ENCODE assay signal across 13 cellular contexts in the genomic region with DNA sequence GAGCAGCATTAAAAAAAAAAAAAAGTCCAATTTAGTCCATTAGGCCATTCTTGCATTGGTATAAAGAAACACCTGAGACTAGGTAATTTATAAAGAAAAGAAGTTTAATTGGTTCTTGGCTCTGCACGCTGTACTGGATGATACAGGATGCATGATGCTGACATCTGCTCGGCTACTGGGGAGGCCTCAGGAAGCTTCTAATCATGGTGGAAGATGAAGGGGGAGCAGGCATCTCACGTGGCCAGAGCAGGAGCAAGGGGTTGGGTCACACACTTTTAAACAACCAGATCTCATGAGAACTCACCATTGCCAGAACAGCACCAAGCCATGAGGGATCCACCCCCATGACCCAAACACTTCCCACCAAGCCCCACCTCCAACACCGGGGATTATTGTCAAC.
A peak's percentile ranks its signal among the peaks of the same experiment; 100 is the strongest.
DNase-seq lines count a peak whose midpoint lies in the region; ATAC-seq and TF ChIP-seq lines count a peak whose summit lies in the region.
"Had no signal": no experiment of that assay in that cellular context is flagged by ENCODE, and none has a peak within 500 bp of the region (broad histone marks: within the 10 kb centered on the region; RNA-seq: fewer than 3 reads in every experiment).

No MANE protein-coding gene starts in this region.

- no peak overlapping the region for H2BK5ac ChIP-seq in IMR-90 (ENCODE audit: low read depth, low read length, poor library complexity, severe bottlenecking)

- DNase-seq in IMR-90 (no peak), hepatocyte (ENCODE audit: low spot score) (no peak), stomach (no peak), GDM1 (lab: John Stamatoyannopoulos, UW) (no peak), KBM-7 (no peak), NCI-H2107 treated with DMSO at 0.1 percent for 48 hours (lab: John Stamatoyannopoulos, UW; ENCODE audit: unreplicated experiment) (no peak), islet precursor cell (no peak)
- DNase-seq: Calu3; CD4-positive, CD25-positive, alpha-beta regulatory T cell; CD8-positive, alpha-beta memory T cell; DMS79 treated with DMSO at 0.1 percent for 48 hours; GM23248; H7 had no signal

- H4K20me1 ChIP-seq in IMR-90 (ENCODE audit: insufficient read depth, low read length): no peaks in the 10 kb centered on the region; the same call in 1 of the 2 replicates
- no peaks in the 10 kb centered on the region for H4K20me1 ChIP-seq in hepatocyte (ENCODE audit: insufficient read depth, poor library complexity, severe bottlenecking)

- H3K14ac ChIP-seq in IMR-90 (replicated peaks; ENCODE audit: low read depth, low read length): 0 out of 2 replicates have a peak overlapping the region, but pooled peaks have one; percentile 23

- WGBS in IMR-90 (ENCODE audit: extremely low coverage in 2 of 2, insufficient read length in 1 of 2), 2 experiments: 83% methylated on average over 1 of the region's 4 CpGs; no CpG with 5 or more reads in 1 of the 2 experiments
- WGBS in hepatocyte (ENCODE audit: low lambda C conversion rate, missing lambda C conversion rate): 92% methylated on average over 4 of the region's 4 CpGs
- WGBS in stomach, 5 donors: 66 to 84% (median 76%) methylated on average over 4 of the region's 4 CpGs

- H2AFZ ChIP-seq in IMR-90 (replicated peaks; ENCODE audit: low read length, poor library complexity) (no peak overlapping the region), hepatocyte (no peak overlapping the region)
- H2AFZ ChIP-seq: GM23248 had no signal

- no peak overlapping the region for H3K27ac ChIP-seq in IMR-90 (ENCODE audit: insufficient read depth, low read length)
- peak overlapping the region; percentile 53 for H3K27ac ChIP-seq in hepatocyte
- H3K27ac ChIP-seq in stomach: peak overlapping the region in 4 of 5 donors; percentile 29 to 68 (median 61)
- H3K27ac ChIP-seq: GM23248 had no signal

- H3K9me2 ChIP-seq in hepatocyte (replicated peaks; ENCODE audit: insufficient read depth): no peaks in the 10 kb centered on the region

- no peak overlapping the region for H3K4me3 ChIP-seq in IMR-90 (ENCODE audit: insufficient read depth, low read depth, low read length)
- H3K4me3 ChIP-seq in hepatocyte: no peak overlapping the region
- no peak overlapping the region for H3K4me3 ChIP-seq in stomach
- H3K4me3 ChIP-seq: GM23248 had no signal

- no peak overlapping the region for H2BK20ac ChIP-seq in IMR-90 (ENCODE audit: low read depth, low read length)

- H3K18ac ChIP-seq in IMR-90 (ENCODE audit: low read depth, low read length): no peak overlapping the region

- H3K4me1 ChIP-seq in IMR-90 (ENCODE audit: control insufficient read depth, insufficient read depth, low read length) (peaks cover 7% of the 10 kb centered on the region), hepatocyte (ENCODE audit: insufficient read depth) (peaks cover 27% of the 10 kb centered on the region), stomach (peaks cover 26 to 48% (median 36%) of the 10 kb centered on the region in 4 donors)

- TF ChIP-seq CTCF in IMR-90 (conservative IDR thresholded peaks at IDR 0.05; ENCODE audit: low read depth, low read length) (no peak), hepatocyte (IDR thresholded peaks at IDR 0.05; ENCODE audit: poor library complexity) (no peak), stomach (IDR thresholded peaks at IDR 0.05) (no peak)

- H2AK9ac ChIP-seq in IMR-90 (replicated peaks; ENCODE audit: low read depth, low read length, poor library complexity): no peak overlapping the region

- TF ChIP-seq EP300 in stomach (IDR thresholded peaks at IDR 0.05): no peak

- H2AK5ac ChIP-seq in IMR-90 (ENCODE audit: low read depth, low read length): no peak overlapping the region

- TF ChIP-seq POLR2A in IMR-90 (IDR thresholded peaks at IDR 0.05; ENCODE audit: low read depth, low read length): no peak
- TF ChIP-seq POLR2A in stomach (IDR thresholded peaks at IDR 0.05): no peak

- no peak overlapping the region for H3K4me2 ChIP-seq in IMR-90 (ENCODE audit: low read depth, low read length)
- H3K4me2 ChIP-seq in hepatocyte: peak overlapping the region; percentile 69

- H3K27me3 ChIP-seq in IMR-90 (ENCODE audit: control insufficient read depth, insufficient read depth, low read length) (no peaks in the 10 kb centered on the region), hepatocyte (no peaks in the 10 kb centered on the region), stomach (no peaks in the 10 kb centered on the region)

- H2BK15ac ChIP-seq in IMR-90 (ENCODE audit: low read depth, low read length): no peak overlapping the region

- H4K91ac ChIP-seq in IMR-90 (ENCODE audit: insufficient read depth, low read depth, low read length): no peak overlapping the region

- 0 out of 4 replicates have a peak, but pooled peaks cover 0 to 3% of the 10 kb centered on the region in 2 experiments for H3K79me1 ChIP-seq in IMR-90 (ENCODE audit: low read depth in 1 of 2, low read length in 2 of 2)

- intact Hi-C loops in IMR-90 (cut with micrococcal nuclease): no loop called here
- intact Hi-C loops in stomach (cut with DNase I; ENCODE audit: low total_unique reads): no loop called here

- H3K36me3 ChIP-seq in IMR-90 (ENCODE audit: control insufficient read depth, insufficient read depth, low read length) (no peaks in the 10 kb centered on the region), hepatocyte (replicated peaks; ENCODE audit: insufficient read depth, low read depth) (no peaks in the 10 kb centered on the region), stomach (no peaks in the 10 kb centered on the region)

- H3K9ac ChIP-seq in IMR-90 (ENCODE audit: low read depth, low read length): no peak overlapping the region
- H3K9ac ChIP-seq: GM23248 had no signal

- no peak overlapping the region for H3K56ac ChIP-seq in IMR-90 (ENCODE audit: extremely low read depth, insufficient read depth, low read length)

- H3K79me2 ChIP-seq in hepatocyte: peaks cover 95% of the 10 kb centered on the region

- H2BK120ac ChIP-seq in IMR-90 (ENCODE audit: low read depth, low read length): no peak overlapping the region

- POLR2A ChIA-PET in IMR-90 (lab: Charles Lee; ENCODE audit: unreplicated experiment): no interaction called here

- in situ Hi-C loops in IMR-90 (cut with MboI; ENCODE audit: low sequenced_read_pairs): no loop called here
- in situ Hi-C loops in KBM-7 (cut with MboI; ENCODE audit: low pct_unique_long_range_greater_than_20kb, low sequenced_read_pairs): no loop called here

- H3K9me3 ChIP-seq in IMR-90 (ENCODE audit: control insufficient read depth, insufficient read depth, low read length) (0 out of 2 replicates have a peak, but pooled peaks cover 2% of the 10 kb centered on the region), hepatocyte (ENCODE audit: low read depth) (no peaks in the 10 kb centered on the region), stomach (no peaks in the 10 kb centered on the region)

- 0 out of 2 replicates have a peak overlapping the region, but pooled peaks have one; percentile 3 for H3K4ac ChIP-seq in IMR-90 (ENCODE audit: low read depth, low read length)

- no peak overlapping the region for H3K23ac ChIP-seq in IMR-90 (ENCODE audit: low read depth, low read length)

- ATAC-seq in IMR-90 (ENCODE audit: low read depth): no peak

- H3K9me1 ChIP-seq in IMR-90 (ENCODE audit: insufficient read depth, low read length): no peaks in the 10 kb centered on the region

- CTCF ChIA-PET in IMR-90 (lab: Yijun Ruan, JAX): no interaction called here

- no peak overlapping the region for H4K8ac ChIP-seq in IMR-90 (ENCODE audit: low read depth in 2 of 2, low read length in 2 of 2)

- no peak for TF ChIP-seq RAD21 in IMR-90 (IDR thresholded peaks at IDR 0.05; ENCODE audit: low read length)

- BruUV-seq in IMR-90 (replicated peaks; lab: Mats Ljungman, UMichigan): no TSS peak

- H4K5ac ChIP-seq in IMR-90 (ENCODE audit: low read depth, low read length): no peak overlapping the region

- dilution Hi-C loops in IMR-90 (cut with HindIII; ENCODE audit: low sequenced_read_pairs, unreplicated experiment): no loop called here

TF ChIP-seq in IMR-90, 13 proteins besides CTCF, POLR2A, EP300 and RAD21:
- no peak for TF ChIP-seq MXI1 (IDR thresholded peaks at IDR 0.05; ENCODE audit: borderline replicate concordance, low read depth, low read length)
- TF ChIP-seq CHD1 (IDR thresholded peaks at IDR 0.05; ENCODE audit: low read depth, low read length): no peak
- TF ChIP-seq, protein P1, sequence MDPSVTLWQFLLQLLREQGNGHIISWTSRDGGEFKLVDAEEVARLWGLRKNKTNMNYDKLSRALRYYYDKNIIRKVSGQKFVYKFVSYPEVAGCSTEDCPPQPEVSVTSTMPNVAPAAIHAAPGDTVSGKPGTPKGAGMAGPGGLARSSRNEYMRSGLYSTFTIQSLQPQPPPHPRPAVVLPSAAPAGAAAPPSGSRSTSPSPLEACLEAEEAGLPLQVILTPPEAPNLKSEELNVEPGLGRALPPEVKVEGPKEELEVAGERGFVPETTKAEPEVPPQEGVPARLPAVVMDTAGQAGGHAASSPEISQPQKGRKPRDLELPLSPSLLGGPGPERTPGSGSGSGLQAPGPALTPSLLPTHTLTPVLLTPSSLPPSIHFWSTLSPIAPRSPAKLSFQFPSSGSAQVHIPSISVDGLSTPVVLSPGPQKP (IDR thresholded peaks at IDR 0.05; ENCODE audit: borderline replicate concordance, low read depth, low read length): no peak
- no peak for TF ChIP-seq BHLHE40 (IDR thresholded peaks at IDR 0.05; ENCODE audit: low read depth, low read length)
- TF ChIP-seq MAFK (IDR thresholded peaks at IDR 0.05; ENCODE audit: low read depth, low read length): no peak
- no peak for TF ChIP-seq SMC3 (IDR thresholded peaks at IDR 0.05; ENCODE audit: low read depth, low read length)
- TF ChIP-seq NFE2L2 (IDR thresholded peaks at IDR 0.05; ENCODE audit: low read depth, low read length): no peak
- TF ChIP-seq RFX5 (IDR thresholded peaks at IDR 0.05; ENCODE audit: low read depth, low read length): no peak
- no peak for TF ChIP-seq CEBPB (IDR thresholded peaks at IDR 0.05; ENCODE audit: low read depth, low read length)
- TF ChIP-seq FOS (IDR thresholded peaks at IDR 0.05; ENCODE audit: low read depth, low read length): no peak
- no peak for TF ChIP-seq MAZ (IDR thresholded peaks at IDR 0.05; ENCODE audit: borderline replicate concordance, low read depth, low read length)
- no peak for TF ChIP-seq RCOR1 (IDR thresholded peaks at IDR 0.05; ENCODE audit: insufficient replicate concordance, low read length)
- TF ChIP-seq, protein P2, sequence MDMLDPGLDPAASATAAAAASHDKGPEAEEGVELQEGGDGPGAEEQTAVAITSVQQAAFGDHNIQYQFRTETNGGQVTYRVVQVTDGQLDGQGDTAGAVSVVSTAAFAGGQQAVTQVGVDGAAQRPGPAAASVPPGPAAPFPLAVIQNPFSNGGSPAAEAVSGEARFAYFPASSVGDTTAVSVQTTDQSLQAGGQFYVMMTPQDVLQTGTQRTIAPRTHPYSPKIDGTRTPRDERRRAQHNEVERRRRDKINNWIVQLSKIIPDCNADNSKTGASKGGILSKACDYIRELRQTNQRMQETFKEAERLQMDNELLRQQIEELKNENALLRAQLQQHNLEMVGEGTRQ (IDR thresholded peaks at IDR 0.05; ENCODE audit: low read depth, low read length): no peak
